13 cellular contexts compared by ENCODE assay signal in the genomic region with DNA sequence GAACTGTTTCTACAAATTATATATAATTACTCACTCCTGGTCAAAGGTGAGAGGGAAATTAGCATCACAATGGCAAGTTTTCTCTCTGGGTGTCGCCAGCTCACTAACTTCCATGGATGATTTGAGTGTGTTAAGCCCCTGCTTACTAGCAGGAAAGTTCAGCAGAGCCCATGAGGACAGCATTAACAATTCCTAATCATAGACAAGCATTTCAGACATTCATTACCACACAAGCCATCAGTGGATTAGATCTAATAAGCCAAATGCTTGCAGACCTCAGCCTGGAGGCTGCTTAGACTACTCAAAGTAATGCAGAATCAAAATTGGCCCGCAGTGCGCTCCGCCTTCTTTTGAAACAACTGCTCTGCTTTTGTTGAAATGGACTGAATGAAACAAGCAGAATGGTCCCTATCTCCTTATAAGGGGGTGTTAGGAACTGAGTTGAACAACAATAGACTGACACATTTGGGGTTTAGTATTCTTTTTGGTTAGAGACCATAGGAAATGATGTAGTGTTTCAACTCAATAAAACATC. TPM values are rescaled to one million over a fixed set of nuclear protein-coding genes. Genes with fewer than 3 reads are reported as not detected.
A peak's percentile ranks its signal among the peaks of the same experiment; 100 is the strongest.
DNase-seq lines count a peak whose midpoint lies in the region; ATAC-seq, FAIRE-seq and TF ChIP-seq lines count a peak whose summit lies in the region.
"Had no signal": no experiment of that assay in that cellular context is flagged by ENCODE, and none has a peak within 500 bp of the region (broad histone marks: within the 10 kb centered on the region; RNA-seq: fewer than 3 reads in every experiment).

No MANE protein-coding gene starts in this region.

- ATAC-seq in Right ventricle myocardium superior (ENCODE audit: poor library complexity) = peak; percentile 58
- ATAC-seq in HG02610 (IDR thresholded peaks at IDR 0.05; ENCODE audit: unreplicated experiment) = no peak
- ATAC-seq: PC-3 had no signal

- no peaks in the 10 kb centered on the region for H3K27me3 ChIP-seq in adipocyte (replicated peaks; ENCODE audit: control insufficient read depth, insufficient read depth, low read length)

- FAIRE-seq in D721Med (lab: Jason Lieb, UNC) = peak; percentile 99
- FAIRE-seq: colon, GM19239 had no signal

- intact Hi-C loops in Right ventricle myocardium superior (cut with DNase I) = no loop called here
- intact Hi-C loops in posterior vena cava (cut with DNase I) = loop anchor here in 1 of 2 donors (2.0 to 10.0 kb wide), 2 partner anchors 52 to 80 kb away; a partner anchor contains a TSS

- no peaks in the 10 kb centered on the region for H3K36me3 ChIP-seq in adipocyte (ENCODE audit: control insufficient read depth, insufficient read depth, low read length, severe bottlenecking)

- peak overlapping the region; percentile 90 for H3K9ac ChIP-seq in adipocyte (ENCODE audit: low read length)
- H3K9ac ChIP-seq: parathyroid adenoma had no signal

- H3K9me3 ChIP-seq in adipocyte (ENCODE audit: control insufficient read depth, low read length) = no peaks in the 10 kb centered on the region

- peaks cover 44% of the 10 kb centered on the region for H3K4me1 ChIP-seq in adipocyte (ENCODE audit: control insufficient read depth, insufficient read depth, low read length)
- H3K4me1 ChIP-seq: parathyroid adenoma had no signal

- peak overlapping the region; percentile 78 for H3K4me3 ChIP-seq in adipocyte (ENCODE audit: low read length)

- peak; percentile 24 for TF ChIP-seq CTCF in D721Med (IDR thresholded peaks at IDR 0.05; ENCODE audit: insufficient read depth, missing control alignments)

- DNase-seq in D721Med (ENCODE audit: insufficient read length, low spot score) = peak; percentile 21
- peak; percentile 50 for DNase-seq in adipocyte (ENCODE audit: low read depth)
- DNase-seq in Right ventricle myocardium superior = peak; percentile 66
- peak; percentile 88 for DNase-seq in posterior vena cava (ENCODE audit: low spot score)
- DNase-seq in stimulated activated CD4-positive, alpha-beta T cell treated with anti-CD3 and anti-CD28 coated beads, Interleukin-4, amount 100 ng/mL, for 4 hours = no peak
- DNase-seq in activated naive CD4-positive, alpha-beta T cell treated with Interleukin-2 at 50 U/mL for 16 hours = no peak
- no peak for DNase-seq in stimulated activated naive CD4-positive, alpha-beta T cell (lab: John Stamatoyannopoulos, UW)
- DNase-seq: NCI-H146, PC-3 had no signal

RNA-seq across cellular contexts. Expression of a gene that starts 54.4 kb away (rescaled TPM):
- total RNA-seq in Right ventricle myocardium superior (6.6 TPM), posterior vena cava (10 to 100 TPM; 14.4 to 14.7 TPM)

Comparison
In these comparisons a context has a peak if more than half of its experiments do, and no peak if none do; other contexts are left out.
1. DNase-seq: peak in D721Med (single experiment), adipocyte (single experiment), Right ventricle myocardium superior (single experiment) and posterior vena cava (single experiment); none in stimulated activated CD4-positive, alpha-beta T cell treated with anti-CD3 and anti-CD28 coated beads, Interleukin-4, amount 100 ng/mL, for 4 hours (0 of 2), activated naive CD4-positive, alpha-beta T cell treated with Interleukin-2 at 50 U/mL for 16 hours (single experiment) and stimulated activated naive CD4-positive, alpha-beta T cell (0 of 6).